In genomic region chr10:43394868-43395267, GRCh38 we compare ENCODE assay signal across 10 cellular contexts. TPM values are rescaled to one million over a fixed set of nuclear protein-coding genes. Genes with fewer than 3 reads are reported as not detected.
A peak's percentile ranks its signal among the peaks of the same experiment; 100 is the strongest.
DNase-seq lines count a peak whose midpoint lies in the region; ATAC-seq and TF ChIP-seq lines count a peak whose summit lies in the region.
"Had no signal": no experiment of that assay in that cellular context is flagged by ENCODE, and none has a peak within 500 bp of the region (broad histone marks: within the 10 kb centered on the region; RNA-seq: fewer than 3 reads in every experiment).

No MANE protein-coding gene starts in this region.

- H3K27ac Mint-ChIP-seq in T-helper 1 cell treated with Interleukin-12 subunit alpha and Interleukin-12 subunit beta and Interleukin-4 antibody, amounts not matched to agents 30 μg/mL and 1 μg/mL, for 36 hours, result peak overlapping the region; percentile 89
- peak overlapping the region; percentile 76 to 94 for H3K27ac Mint-ChIP-seq in T-cell

- no peaks in the 10 kb centered on the region for H3K9me3 ChIP-seq in skeletal muscle satellite cell (replicated peaks; ENCODE audit: low read length)

- peak overlapping the region; percentile 98 for H3K4me2 ChIP-seq in skeletal muscle satellite cell (ENCODE audit: low read length)

- DNase-seq in T-helper 1 cell (no peak), T-cell (no peak), fibroblast of the aortic adventitia (ENCODE audit: low read depth) (no peak), DMS 273 treated with DMSO at 0.1 percent for 48 hours (lab: John Stamatoyannopoulos, UW) (no peak), hypothalamus (lab: John Stamatoyannopoulos, UW) (no peak)
- DNase-seq: hippocampal formation, NCI-H524 treated with DMSO at 0.1 percent for 48 hours had no signal

- POLR2A ChIA-PET in T-cell (lab: Charles Lee), result no interaction called here

- H3K36me3 ChIP-seq in skeletal muscle satellite cell (ENCODE audit: insufficient read depth, low read length), result peaks cover 65% of the 10 kb centered on the region

- no peaks in the 10 kb centered on the region for H3K9me3 Mint-ChIP-seq in T-helper 1 cell treated with Interleukin-12 subunit alpha and Interleukin-12 subunit beta and Interleukin-4 antibody, amounts not matched to agents 30 μg/mL and 1 μg/mL, for 36 hours
- H3K9me3 Mint-ChIP-seq in T-cell, result no peaks in the 10 kb centered on the region

- peaks cover 65% of the 10 kb centered on the region for H3K4me1 Mint-ChIP-seq in T-helper 1 cell treated with Interleukin-12 subunit alpha and Interleukin-12 subunit beta and Interleukin-4 antibody, amounts not matched to agents 30 μg/mL and 1 μg/mL, for 36 hours (ENCODE audit: low read depth)
- peaks cover 77 to 86% (median 85%) of the 10 kb centered on the region in 3 donors for H3K4me1 Mint-ChIP-seq in T-cell

- peak overlapping the region; percentile 68 for H3K4me3 ChIP-seq in fibroblast of the aortic adventitia (ENCODE audit: low read depth, low read length)
- H3K4me3 ChIP-seq in skeletal muscle satellite cell (ENCODE audit: low read length), result peak overlapping the region; percentile 87

- peaks cover 43% of the 10 kb centered on the region for H3K4me1 ChIP-seq in skeletal muscle satellite cell (ENCODE audit: control insufficient read depth, insufficient read depth, low read length)

- H3K27me3 Mint-ChIP-seq in T-helper 1 cell treated with Interleukin-12 subunit alpha and Interleukin-12 subunit beta and Interleukin-4 antibody, amounts not matched to agents 30 μg/mL and 1 μg/mL, for 36 hours (ENCODE audit: low read depth), result no peaks in the 10 kb centered on the region
- no peaks in the 10 kb centered on the region for H3K27me3 Mint-ChIP-seq in T-cell

- ATAC-seq in T-cell (replicated peaks in 1 of 4) (no peak), HG02870 (IDR thresholded peaks at IDR 0.05; ENCODE audit: unreplicated experiment) (no peak)

- CTCF ChIA-PET in T-cell (lab: Charles Lee), result no interaction called here

- TF ChIP-seq CTCF in fibroblast of the aortic adventitia (IDR thresholded peaks at IDR 0.05; ENCODE audit: insufficient read depth, low read length), result no peak

- peak overlapping the region; percentile 88 for H3K9ac ChIP-seq in skeletal muscle satellite cell (ENCODE audit: low read depth, low read length)

- H3K36me3 Mint-ChIP-seq in T-helper 1 cell treated with Interleukin-12 subunit alpha and Interleukin-12 subunit beta and Interleukin-4 antibody, amounts not matched to agents 30 μg/mL and 1 μg/mL, for 36 hours (ENCODE audit: low read depth), result peaks cover 66% of the 10 kb centered on the region
- H3K36me3 Mint-ChIP-seq in T-cell, result peaks cover 47% of the 10 kb centered on the region

- no peaks in the 10 kb centered on the region for H3K27me3 ChIP-seq in skeletal muscle satellite cell (ENCODE audit: control insufficient read depth, insufficient read depth, low read length)

- peak overlapping the region; percentile 93 for H3K4me3 Mint-ChIP-seq in T-helper 1 cell treated with Interleukin-12 subunit alpha and Interleukin-12 subunit beta and Interleukin-4 antibody, amounts not matched to agents 30 μg/mL and 1 μg/mL, for 36 hours
- peak overlapping the region; percentile 85 to 97 (median 86) for H3K4me3 Mint-ChIP-seq in T-cell

RNA-seq across cellular contexts. Expression of gene HNRNPF, which starts 14.1 kb away (rescaled TPM):
- total RNA-seq in T-cell (100 to 1,000 TPM; 124 to 224 (median 206) TPM), fibroblast of the aortic adventitia (ENCODE audit: low replicate concordance) (66.2 and 196 TPM in 2 replicates)
- 187 and 212 TPM in 2 replicates for total RNA-seq in skeletal muscle satellite cell (2012; rRNA removed)

RNA-seq across cellular contexts. Expression of gene FXYD4, which starts 23.4 kb away (rescaled TPM):
- total RNA-seq in T-cell, result not detected
- not detected in 2 replicates for total RNA-seq in fibroblast of the aortic adventitia (ENCODE audit: low replicate concordance)
- total RNA-seq in skeletal muscle satellite cell (2012; rRNA removed), result not detected in 2 replicates

RNA-seq across cellular contexts. Expression of gene ZNF487, which starts 42.0 kb away (rescaled TPM):
- 1 to 10 TPM; 3.2 to 8.5 (median 5.2) TPM for total RNA-seq in T-cell
- 6.1 and 36.5 TPM in 2 replicates for total RNA-seq in fibroblast of the aortic adventitia (ENCODE audit: low replicate concordance)
- 2.8 and 3.5 TPM in 2 replicates for total RNA-seq in skeletal muscle satellite cell (2012; rRNA removed)
